15 cellular contexts compared by ENCODE assay signal in genomic region chr2:11187083-11187619, GRCh38. TPM values are rescaled to one million over a fixed set of nuclear protein-coding genes. Genes with fewer than 3 reads are reported as not detected.
DNase-seq lines count a peak whose midpoint lies in the region; ATAC-seq, FAIRE-seq and TF ChIP-seq lines count a peak whose summit lies in the region.
"Had no signal": no experiment of that assay in that cellular context is flagged by ENCODE, and none has a peak within 500 bp of the region (broad histone marks: within the 10 kb centered on the region; RNA-seq: fewer than 3 reads in every experiment).

No MANE protein-coding gene starts in this region.

- H3K27me3 Mint-ChIP-seq in HFFc6 (ENCODE audit: insufficient read depth): no peaks in the 10 kb centered on the region
- no peaks in the 10 kb centered on the region for H3K27me3 Mint-ChIP-seq in astrocyte (ENCODE audit: low read depth, unreplicated experiment)
- H3K27me3 Mint-ChIP-seq: naive thymus-derived CD4-positive, alpha-beta T cell had no signal

- CTCF ChIA-PET in A673 (lab: Charles Lee): no interaction called here

- H3K9ac ChIP-seq in astrocyte (ENCODE audit: low read length): no peak overlapping the region

- H3K4me3 Mint-ChIP-seq in HFFc6 (peak overlapping the region; percentile 24; the same call in 1 of the 2 replicates), astrocyte (ENCODE audit: unreplicated experiment) (no peak overlapping the region)
- H3K4me3 Mint-ChIP-seq: naive thymus-derived CD4-positive, alpha-beta T cell had no signal

- BruUV-seq in A673 (replicated peaks; lab: Mats Ljungman, UMichigan): no TSS peak

- peaks cover 16% of the 10 kb centered on the region for H3K4me1 Mint-ChIP-seq in HFFc6 (ENCODE audit: low read depth)
- peaks cover 6% of the 10 kb centered on the region for H3K4me1 Mint-ChIP-seq in astrocyte (ENCODE audit: low read depth, unreplicated experiment)
- H3K4me1 Mint-ChIP-seq: naive thymus-derived CD4-positive, alpha-beta T cell had no signal

- no peak overlapping the region for H2AFZ ChIP-seq in astrocyte (ENCODE audit: low read depth, low read length)

- no peak overlapping the region for H3K4me2 ChIP-seq in astrocyte (ENCODE audit: low read length)

- H3K4me3 ChIP-seq in A673 (ENCODE audit: low read depth, low read length, poor library complexity, severe bottlenecking) (no peak overlapping the region), astrocyte (ENCODE audit: insufficient read depth, low read depth, low read length) (no peak overlapping the region), foreskin fibroblast (ENCODE audit: low read depth in 1 of 2, low read length in 2 of 2) (no peak overlapping the region)
- H3K4me3 ChIP-seq: tibial nerve had no signal

- TF ChIP-seq CTCF in A673 (conservative IDR thresholded peaks at IDR 0.05; ENCODE audit: low read depth, low read length): no peak
- TF ChIP-seq CTCF in HFFc6 (IDR thresholded peaks at IDR 0.05): no peak
- TF ChIP-seq CTCF in astrocyte (IDR thresholded peaks at IDR 0.05; ENCODE audit: insufficient read depth, low read depth, low read length): no peak
- no peak for TF ChIP-seq CTCF in foreskin fibroblast (IDR thresholded peaks at IDR 0.05; ENCODE audit: low read depth, low read length)

- H3K27ac Mint-ChIP-seq in HFFc6: peak overlapping the region; percentile 70
- peak overlapping the region; percentile 90 for H3K27ac Mint-ChIP-seq in astrocyte (ENCODE audit: unreplicated experiment)

- no peaks in the 10 kb centered on the region for H3K9me3 ChIP-seq in A673 (ENCODE audit: low read depth, low read length, poor library complexity, severe bottlenecking)
- H3K9me3 ChIP-seq in astrocyte (ENCODE audit: insufficient read depth, low read depth, low read length): no peaks in the 10 kb centered on the region
- H3K9me3 ChIP-seq: tibial nerve had no signal

- no peak overlapping the region for H3K27ac ChIP-seq in A673 (ENCODE audit: low read depth, low read length, poor library complexity, severe bottlenecking)
- H3K27ac ChIP-seq in astrocyte (ENCODE audit: low read depth, low read length): no peak overlapping the region
- H3K27ac ChIP-seq: tibial nerve, VCaP had no signal

- H3K4me1 ChIP-seq in A673 (ENCODE audit: insufficient read depth, low read length, poor library complexity, severe bottlenecking) (no peaks in the 10 kb centered on the region), astrocyte (ENCODE audit: insufficient read depth, low read length) (peaks cover 4% of the 10 kb centered on the region)
- H3K4me1 ChIP-seq: tibial nerve had no signal

- H3K9me3 Mint-ChIP-seq in HFFc6: no peaks in the 10 kb centered on the region
- no peaks in the 10 kb centered on the region for H3K9me3 Mint-ChIP-seq in astrocyte (ENCODE audit: unreplicated experiment)
- H3K9me3 Mint-ChIP-seq: naive thymus-derived CD4-positive, alpha-beta T cell had no signal

- intact Hi-C loops in A673 (cut with micrococcal nuclease; ENCODE audit: unreplicated experiment): no loop called here

- H3K36me3 ChIP-seq in A673 (ENCODE audit: insufficient read depth, low read length, poor library complexity, severe bottlenecking) (peaks cover 25% of the 10 kb centered on the region), astrocyte (ENCODE audit: insufficient read depth, low read length) (peaks cover 11% of the 10 kb centered on the region)

- no peaks in the 10 kb centered on the region for H3K79me2 ChIP-seq in astrocyte (ENCODE audit: insufficient read depth, low read length)

- no peaks in the 10 kb centered on the region for H4K20me1 ChIP-seq in astrocyte (ENCODE audit: insufficient read depth, low read length)

- no peaks in the 10 kb centered on the region for H3K27me3 ChIP-seq in A673 (replicated peaks; ENCODE audit: insufficient read depth, low read depth, low read length, poor library complexity)
- H3K27me3 ChIP-seq in astrocyte (ENCODE audit: insufficient read depth, low read length): no peaks in the 10 kb centered on the region
- H3K27me3 ChIP-seq: tibial nerve had no signal

- no peak for ATAC-seq in HG03025 (IDR thresholded peaks at IDR 0.05; ENCODE audit: low FRiP score, unreplicated experiment)
- no peak for ATAC-seq in HG03378 (IDR thresholded peaks at IDR 0.05; ENCODE audit: unreplicated experiment)
- no peak for ATAC-seq in GM18498 (IDR thresholded peaks at IDR 0.05; ENCODE audit: unreplicated experiment)
- ATAC-seq: naive thymus-derived CD4-positive, alpha-beta T cell had no signal

- H3K36me3 Mint-ChIP-seq in HFFc6 (ENCODE audit: low read depth) (peaks cover 29% of the 10 kb centered on the region), astrocyte (ENCODE audit: low read depth, unreplicated experiment) (peaks cover 9% of the 10 kb centered on the region)

- POLR2A ChIA-PET in A673 (lab: Charles Lee; ENCODE audit: low non-redundant PET): no interaction called here

- DNase-seq in A673 (ENCODE audit: low spot score): peak; percentile 13
- DNase-seq in HFFc6: peak; percentile 78
- DNase-seq in astrocyte (ENCODE audit: low read depth): peak; percentile 79
- peak; percentile 77 to 82 for DNase-seq in foreskin fibroblast
- DNase-seq in stimulated activated CD4-positive, alpha-beta T cell treated with anti-CD3 and anti-CD28 coated beads, Interleukin-1b, Interleukin-23, amount 100 ng/mL, for 48 hours: no peak
- DNase-seq: ACHN; foreskin melanocyte; naive thymus-derived CD4-positive, alpha-beta T cell; NCI-H1092; NCI-H524 treated with DMSO at 0.1 percent for 48 hours had no signal

- peak; percentile 50 for FAIRE-seq in astrocyte (lab: Jason Lieb, UNC)

RNA-seq across cellular contexts. Expression of gene SLC66A3, which starts 31.9 kb away (rescaled TPM):
- total RNA-seq in A673 (2021) (2.7 and 4.2 TPM in 2 replicates), astrocyte (14.3 and 16.0 TPM in 2 replicates)
- total RNA-seq in HFFc6 (2021; fragmentation: NEBNext Ultra II Directional; extraction: Animal tissue kit (Norgen Biotek cat#: 25700)): 10 to 100 TPM; 11.4 to 17.4 (median 13.0) TPM
